1 cellular context compared by ENCODE assay signal in the genomic region with DNA sequence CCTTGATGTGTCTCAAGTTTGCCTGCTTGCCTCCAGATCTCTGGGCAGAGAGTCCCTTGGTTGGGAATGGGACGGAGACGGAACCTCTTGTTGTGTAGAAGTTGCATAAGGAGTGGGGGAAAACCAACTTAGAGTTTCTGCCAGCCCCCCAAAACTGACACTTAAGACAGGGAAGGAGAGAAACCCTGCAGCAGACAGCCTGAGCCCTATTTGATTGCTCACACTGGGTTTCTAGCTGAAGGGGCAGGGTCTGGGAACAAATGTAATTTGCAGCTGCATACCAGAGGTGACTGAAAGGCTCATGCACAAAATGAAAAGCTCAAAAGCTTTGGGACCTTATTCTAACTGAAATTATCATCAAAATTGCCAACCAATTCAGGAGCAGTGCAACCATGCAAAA.
TF ChIP-seq lines count a peak whose summit lies in the region.

No MANE protein-coding gene starts in this region.

TF ChIP-seq in H1, 55 proteins besides CTCF, POLR2A, EP300 and RAD21:
- TF ChIP-seq JUND (IDR thresholded peaks at IDR 0.05; ENCODE audit: low read length) (no peak), RXRA (IDR thresholded peaks at IDR 0.05; ENCODE audit: insufficient read depth, low read depth, low read length) (no peak), POLR2AphosphoS5 (IDR thresholded peaks at IDR 0.05; ENCODE audit: low read depth, low read length) (no peak), ZNF274 (IDR thresholded peaks at IDR 0.05; ENCODE audit: borderline replicate concordance, extremely low read depth, low read length) (no peak), CEBPB (IDR thresholded peaks at IDR 0.05; ENCODE audit: low read depth, low read length) (no peak), TAF1 (IDR thresholded peaks at IDR 0.05; ENCODE audit: low read depth, low read length) (no peak)
- TF ChIP-seq, protein P1, sequence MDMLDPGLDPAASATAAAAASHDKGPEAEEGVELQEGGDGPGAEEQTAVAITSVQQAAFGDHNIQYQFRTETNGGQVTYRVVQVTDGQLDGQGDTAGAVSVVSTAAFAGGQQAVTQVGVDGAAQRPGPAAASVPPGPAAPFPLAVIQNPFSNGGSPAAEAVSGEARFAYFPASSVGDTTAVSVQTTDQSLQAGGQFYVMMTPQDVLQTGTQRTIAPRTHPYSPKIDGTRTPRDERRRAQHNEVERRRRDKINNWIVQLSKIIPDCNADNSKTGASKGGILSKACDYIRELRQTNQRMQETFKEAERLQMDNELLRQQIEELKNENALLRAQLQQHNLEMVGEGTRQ (IDR thresholded peaks at IDR 0.05; ENCODE audit: low read length): no peak
- TF ChIP-seq, protein P2, sequence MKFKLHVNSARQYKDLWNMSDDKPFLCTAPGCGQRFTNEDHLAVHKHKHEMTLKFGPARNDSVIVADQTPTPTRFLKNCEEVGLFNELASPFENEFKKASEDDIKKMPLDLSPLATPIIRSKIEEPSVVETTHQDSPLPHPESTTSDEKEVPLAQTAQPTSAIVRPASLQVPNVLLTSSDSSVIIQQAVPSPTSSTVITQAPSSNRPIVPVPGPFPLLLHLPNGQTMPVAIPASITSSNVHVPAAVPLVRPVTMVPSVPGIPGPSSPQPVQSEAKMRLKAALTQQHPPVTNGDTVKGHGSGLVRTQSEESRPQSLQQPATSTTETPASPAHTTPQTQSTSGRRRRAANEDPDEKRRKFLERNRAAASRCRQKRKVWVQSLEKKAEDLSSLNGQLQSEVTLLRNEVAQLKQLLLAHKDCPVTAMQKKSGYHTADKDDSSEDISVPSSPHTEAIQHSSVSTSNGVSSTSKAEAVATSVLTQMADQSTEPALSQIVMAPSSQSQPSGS (IDR thresholded peaks at IDR 0.05; ENCODE audit: low read length): no peak
TF ChIP-seq in H1: peak in this region for 0.
